Comparison of ENCODE assay signal across 10 cellular contexts in the genomic region with DNA sequence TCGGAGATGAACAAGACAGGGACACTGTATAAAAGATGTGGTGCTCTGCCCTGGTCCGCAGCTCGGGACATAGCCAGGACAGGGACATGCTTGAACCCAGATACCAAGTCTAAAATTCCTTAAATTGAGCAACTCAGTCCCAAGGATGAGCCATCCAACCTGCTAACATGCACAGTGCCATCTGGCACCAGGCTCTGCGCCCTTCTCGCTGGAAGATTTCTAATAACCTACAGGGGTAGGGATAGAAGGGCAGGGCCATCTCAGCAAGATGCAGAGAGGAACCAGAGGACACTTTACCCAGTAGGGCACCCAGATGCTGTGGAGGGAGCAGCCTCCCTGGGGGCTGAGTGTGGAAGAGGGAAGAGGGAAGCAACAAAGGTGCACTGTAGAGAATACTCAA.
A peak's percentile ranks its signal among the peaks of the same experiment; 100 is the strongest.
DNase-seq lines count a peak whose midpoint lies in the region; ATAC-seq and TF ChIP-seq lines count a peak whose summit lies in the region.
"Had no signal": no experiment of that assay in that cellular context is flagged by ENCODE, and none has a peak within 500 bp of the region (broad histone marks: within the 10 kb centered on the region; RNA-seq: fewer than 3 reads in every experiment).

No MANE protein-coding gene starts in this region.

- H3K4me3 ChIP-seq in BLaER1 treated with 17β-estradiol and CSF1 and Interleukin-3, amounts not matched to agents 10 nM and 100 nM, result no peak overlapping the region; a peak in 1 of 20 replicates
- H3K4me3 ChIP-seq in GM23338 (no peak overlapping the region), prostate gland (no peak overlapping the region)
- H3K4me3 ChIP-seq: right atrium auricular region had no signal

- no peak for TF ChIP-seq POLR2A in prostate gland (IDR thresholded peaks at IDR 0.05)

- H3K36me3 Mint-ChIP-seq in GM23338 (ENCODE audit: low read depth) (peaks cover 4% of the 10 kb centered on the region; the same call in 2 of the 3 replicates), natural killer cell (no peaks in the 10 kb centered on the region)
- H3K36me3 Mint-ChIP-seq in activated naive CD8-positive, alpha-beta T cell, result peaks cover 6% of the 10 kb centered on the region

- TF ChIP-seq CTCF in GM23338 (conservative IDR thresholded peaks at IDR 0.05; ENCODE audit: low read depth in 2 of 2) (no peak), natural killer cell (IDR thresholded peaks at IDR 0.05) (no peak), prostate gland (IDR thresholded peaks at IDR 0.05) (no peak)

- H3K27ac Mint-ChIP-seq in GM23338 (peak overlapping the region; percentile 89), natural killer cell (peak overlapping the region; percentile 84 to 89)
- peak overlapping the region; percentile 86 for H3K27ac Mint-ChIP-seq in activated naive CD8-positive, alpha-beta T cell

- peaks cover 0 to 8% (median 0%) of the 10 kb centered on the region in 11 experiments; a peak in 4 of 22 replicates for H3K36me3 ChIP-seq in BLaER1 treated with 17β-estradiol and CSF1 and Interleukin-3, amounts not matched to agents 10 nM and 100 nM
- H3K36me3 ChIP-seq in GM23338 (ENCODE audit: insufficient read depth) (no peaks in the 10 kb centered on the region), prostate gland (no peaks in the 10 kb centered on the region)
- H3K36me3 ChIP-seq: right atrium auricular region had no signal

- H3K79me2 ChIP-seq in GM23338 (replicated peaks; ENCODE audit: insufficient read depth), result peaks cover 60% of the 10 kb centered on the region

- peaks cover 25 to 97% (median 66%) of the 10 kb centered on the region in 11 experiments; a peak in 20 of 22 replicates for H4K20me1 ChIP-seq in BLaER1 treated with 17β-estradiol and CSF1 and Interleukin-3, amounts not matched to agents 10 nM and 100 nM
- no peaks in the 10 kb centered on the region for H4K20me1 ChIP-seq in GM23338 (replicated peaks; ENCODE audit: insufficient read depth)

- H3K27me3 Mint-ChIP-seq in GM23338 (ENCODE audit: insufficient read depth, low read depth, poor library complexity) (peaks cover 14% of the 10 kb centered on the region), natural killer cell (ENCODE audit: low read depth in 2 of 2) (no peaks in the 10 kb centered on the region)
- H3K27me3 Mint-ChIP-seq in activated naive CD8-positive, alpha-beta T cell, result no peaks in the 10 kb centered on the region

- DNase-seq in GM23338 (ENCODE audit: low spot score) (no peak), natural killer cell (no peak), prostate gland (ENCODE audit: low spot score) (no peak), A172 (ENCODE audit: low spot score) (no peak), SW480 (ENCODE audit: low spot score) (no peak)
- DNase-seq: NCI-H1092, NCI-H226 had no signal

- 93% methylated on average over 5 of the region's 5 CpGs for WGBS in prostate gland

- intact Hi-C loops in natural killer cell (cut with micrococcal nuclease) (loop anchor here (1.0 kb wide), 1 partner anchor 10 kb away; no protein-coding TSS in a partner anchor), prostate gland (cut with DNase I) (no loop called here)

- no peaks in the 10 kb centered on the region for H3K9me3 Mint-ChIP-seq in GM23338
- H3K9me3 Mint-ChIP-seq in activated naive CD8-positive, alpha-beta T cell (ENCODE audit: low read depth), result no peaks in the 10 kb centered on the region
- no peaks in the 10 kb centered on the region for H3K9me3 Mint-ChIP-seq in natural killer cell

- H3K27me3 ChIP-seq in BLaER1 treated with 17β-estradiol and CSF1 and Interleukin-3, amounts not matched to agents 10 nM and 100 nM, result no peaks in the 10 kb centered on the region
- H3K27me3 ChIP-seq in GM23338 (ENCODE audit: insufficient read depth), result no peaks in the 10 kb centered on the region
- no peaks in the 10 kb centered on the region for H3K27me3 ChIP-seq in prostate gland (replicated peaks; ENCODE audit: insufficient read depth)
- H3K27me3 ChIP-seq: right atrium auricular region had no signal

- H3K4me2 ChIP-seq in BLaER1 treated with 17β-estradiol and CSF1 and Interleukin-3, amounts not matched to agents 10 nM and 100 nM, result peak overlapping the region; percentile 62 to 98 (median 82); a peak in 21 of 22 replicates
- no peak overlapping the region for H3K4me2 ChIP-seq in GM23338

- peak overlapping the region in 2 of 11 experiments; percentile 25 to 58; a peak in 2 of 22 replicates for H3K9ac ChIP-seq in BLaER1 treated with 17β-estradiol and CSF1 and Interleukin-3, amounts not matched to agents 10 nM and 100 nM

- H3K4me1 ChIP-seq in BLaER1 treated with 17β-estradiol and CSF1 and Interleukin-3, amounts not matched to agents 10 nM and 100 nM, result peaks cover 70 to 100% (median 94%) of the 10 kb centered on the region in 10 experiments
- H3K4me1 ChIP-seq in GM23338 (ENCODE audit: insufficient read depth) (peaks cover 45% of the 10 kb centered on the region), prostate gland (replicated peaks) (peaks cover 49% of the 10 kb centered on the region)

- no peaks in the 10 kb centered on the region for H3K9me2 ChIP-seq in GM23338 (ENCODE audit: insufficient read depth)

- peaks cover 18% of the 10 kb centered on the region for H3F3A ChIP-seq in GM23338 (replicated peaks; ENCODE audit: low read depth)

- peak overlapping the region in 5 of 11 experiments; percentile 8 to 56 (median 46); a peak in 7 of 22 replicates for H3K27ac ChIP-seq in BLaER1 treated with 17β-estradiol and CSF1 and Interleukin-3, amounts not matched to agents 10 nM and 100 nM
- H3K27ac ChIP-seq in GM23338 (ENCODE audit: low read depth), result peak overlapping the region; percentile 97; the same call in 1 of the 2 replicates
- no peak overlapping the region for H3K27ac ChIP-seq in prostate gland
- H3K27ac ChIP-seq: right atrium auricular region had no signal

- no peak for ATAC-seq in GM23338
- ATAC-seq in natural killer cell, result peak in 1 of 3 donors; percentile 3

- H3K4me3 Mint-ChIP-seq in GM23338 (no peak overlapping the region), natural killer cell (peak overlapping the region; percentile 74)
- H3K4me3 Mint-ChIP-seq in activated naive CD8-positive, alpha-beta T cell, result peak overlapping the region; percentile 56

- no peak overlapping the region for H2AFZ ChIP-seq in GM23338

- peaks cover 85% of the 10 kb centered on the region for H3K4me1 Mint-ChIP-seq in GM23338
- H3K4me1 Mint-ChIP-seq in activated naive CD8-positive, alpha-beta T cell (ENCODE audit: low read depth), result peaks cover 91% of the 10 kb centered on the region
- peaks cover 76 to 78% of the 10 kb centered on the region in 2 donors for H3K4me1 Mint-ChIP-seq in natural killer cell

- no peaks in the 10 kb centered on the region for H3K9me3 ChIP-seq in BLaER1 treated with 17β-estradiol and CSF1 and Interleukin-3, amounts not matched to agents 10 nM and 100 nM (replicated peaks in 1 of 11)
- no peaks in the 10 kb centered on the region for H3K9me3 ChIP-seq in prostate gland
- H3K9me3 ChIP-seq: right atrium auricular region had no signal

TF ChIP-seq in GM23338, 12 proteins besides CTCF, POLR2A, EP300 and RAD21:
- no peak for TF ChIP-seq STAT1 (IDR thresholded peaks at IDR 0.05; ENCODE audit: unreplicated experiment)
